8 cellular contexts compared by ENCODE assay signal in genomic region chr6:70668499-70668812, GRCh38. TPM values are rescaled to one million over a fixed set of nuclear protein-coding genes. Genes with fewer than 3 reads are reported as not detected.
DNase-seq lines count a peak whose midpoint lies in the region; ATAC-seq and TF ChIP-seq lines count a peak whose summit lies in the region.

No MANE protein-coding gene starts in this region.

- peak overlapping the region; percentile 92 for H3K4me3 ChIP-seq in AG10803 (ENCODE audit: low read length)
- H3K4me3 ChIP-seq in NT2/D1 (ENCODE audit: insufficient read length, low read depth): peak overlapping the region; percentile 86
- peak overlapping the region; percentile 94 to 97 for H3K4me3 ChIP-seq in duodenal mucosa (ENCODE audit: low read depth in 1 of 2, low read length in 2 of 2)

- H3K27me3 ChIP-seq in NT2/D1 (ENCODE audit: insufficient read depth, insufficient read length) (no peaks in the 10 kb centered on the region), duodenal mucosa (ENCODE audit: control insufficient read depth in 1 of 2, insufficient read depth in 2 of 2, low read length in 2 of 2) (no peaks in the 10 kb centered on the region)

- H3K36me3 Mint-ChIP-seq in naive thymus-derived CD8-positive, alpha-beta T cell: no peaks in the 10 kb centered on the region

- H3K4me3 Mint-ChIP-seq in naive thymus-derived CD8-positive, alpha-beta T cell: peak overlapping the region; percentile 80 to 95 (median 88)

- ATAC-seq in GM18870 (IDR thresholded peaks at IDR 0.05; ENCODE audit: unreplicated experiment): peak; percentile 29
- no peak for ATAC-seq in naive thymus-derived CD8-positive, alpha-beta T cell
- no peak for ATAC-seq in HG03025 (IDR thresholded peaks at IDR 0.05; ENCODE audit: low FRiP score, unreplicated experiment)
- no peak for ATAC-seq in GM21825 (IDR thresholded peaks at IDR 0.05; ENCODE audit: unreplicated experiment)

- no peaks in the 10 kb centered on the region for H3K36me3 ChIP-seq in NT2/D1 (ENCODE audit: insufficient read depth, insufficient read length, low read length)
- H3K36me3 ChIP-seq in duodenal mucosa (ENCODE audit: control insufficient read depth in 1 of 2, insufficient read depth in 2 of 2, low read length in 2 of 2): no peaks in the 10 kb centered on the region

- H3K9ac ChIP-seq in NT2/D1 (ENCODE audit: insufficient read length, low read depth): peak overlapping the region; percentile 91
- peak overlapping the region; percentile 88 to 94 for H3K9ac ChIP-seq in duodenal mucosa (ENCODE audit: low read depth in 1 of 2, low read length in 2 of 2)

- H3K9me3 ChIP-seq in NT2/D1 (ENCODE audit: insufficient read depth, low read length) (no peaks in the 10 kb centered on the region), duodenal mucosa (ENCODE audit: control insufficient read depth in 1 of 2, low read length in 2 of 2) (no peaks in the 10 kb centered on the region)

- no peaks in the 10 kb centered on the region for H3K27me3 Mint-ChIP-seq in naive thymus-derived CD8-positive, alpha-beta T cell

- H3K27ac ChIP-seq in duodenal mucosa (ENCODE audit: low read depth, low read length): peak overlapping the region; percentile 93

- no peaks in the 10 kb centered on the region for H3K4me1 ChIP-seq in NT2/D1 (ENCODE audit: insufficient read depth, insufficient read length)
- peaks cover 23 to 34% of the 10 kb centered on the region in 2 donors for H3K4me1 ChIP-seq in duodenal mucosa (ENCODE audit: control insufficient read depth in 1 of 2, insufficient read depth in 2 of 2, low read length in 2 of 2)

- H3K27ac Mint-ChIP-seq in naive thymus-derived CD8-positive, alpha-beta T cell: peak overlapping the region; percentile 73 to 94 (median 88)

- DNase-seq in AG10803 (ENCODE audit: low read depth) (peak; percentile 17), NT2/D1 (ENCODE audit: low read depth, low spot score) (no peak)
- peak in 1 of 10 donors; percentile 41 for DNase-seq in naive thymus-derived CD8-positive, alpha-beta T cell
- no peak for DNase-seq in stimulated activated CD4-positive, alpha-beta T cell treated with anti-CD3 and anti-CD28 coated beads, Interleukin-4, amount 100 ng/mL, for 4 hours

- H3K4me1 Mint-ChIP-seq in naive thymus-derived CD8-positive, alpha-beta T cell: peaks cover 41 to 61% (median 59%) of the 10 kb centered on the region in 4 donors

- peaks cover 0 to 6% (median 0%) of the 10 kb centered on the region in 9 donors for H3K9me3 Mint-ChIP-seq in naive thymus-derived CD8-positive, alpha-beta T cell

- POLR2A ChIA-PET in naive thymus-derived CD8-positive, alpha-beta T cell (lab: Charles Lee): interaction anchor here (0.6 to 3.0 kb wide), 7 partner anchors 9 to 872 kb away, joined by 3 to 21 read pairs (median 4); partner anchors contain the start of genes FAM135A, LMBRD1 and SDHAF4

- TF ChIP-seq CTCF in AG10803 (conservative IDR thresholded peaks at IDR 0.05; ENCODE audit: low read length): no peak

RNA-seq across cellular contexts. Expression of gene SMAP1, which starts 0.8 kb away (rescaled TPM):
- total RNA-seq in naive thymus-derived CD8-positive, alpha-beta T cell: 10 to 100 TPM; 23.6 to 26.6 TPM
- polyA plus RNA-seq in naive thymus-derived CD8-positive, alpha-beta T cell: 10 to 100 TPM; 14.2 to 18.8 (median 16.3) TPM
